Comparison of ENCODE assay signal across 21 cellular contexts in genomic region chr18:4101009-4101408, GRCh38.
"Had no signal": no experiment of that assay in that cellular context is flagged by ENCODE, and none has a peak within 500 bp of the region (broad histone marks: within the 10 kb centered on the region; RNA-seq: fewer than 3 reads in every experiment).

No MANE protein-coding gene starts in this region.

- H3K4me3 Mint-ChIP-seq: immature natural killer cell, memory B cell, mesothelial cell of epicardium, nephron, type B pancreatic cell had no signal

- DNase-seq: effector memory CD4-positive, alpha-beta T cell; gastrocnemius medialis; glutamatergic neuron; immature natural killer cell; left ventricle myocardium inferior; lower lobe of right lung; occipital lobe; pancreas; right cardiac atrium; small intestine; stimulated activated CD4-positive, alpha-beta T cell treated with anti-CD3 and anti-CD28 coated beads, Interleukin-12 subunit alpha, Interleukin-12 subunit beta, amount 100 ng/mL, for 4 hours; stimulated activated naive CD4-positive, alpha-beta T cell treated with Interleukin-2 at 50 U/mL for 16 hours; thyroid gland; uterus had no signal

- H3K4me1 Mint-ChIP-seq: immature natural killer cell, memory B cell, mesothelial cell of epicardium had no signal

- H3K36me3 ChIP-seq: esophagus muscularis mucosa, gastrocnemius medialis, left ventricle myocardium inferior, lower lobe of right lung, pancreas, thyroid gland, uterus had no signal

- H3K27me3 Mint-ChIP-seq: memory B cell, type B pancreatic cell had no signal

- H3K9me3 ChIP-seq: gastrocnemius medialis, lower lobe of right lung, pancreas, thyroid gland, uterus had no signal

- H3K4me3 ChIP-seq: esophagus muscularis mucosa, gastrocnemius medialis, left ventricle myocardium inferior, lower lobe of right lung, pancreas, thyroid gland, uterus had no signal

- H3K27ac ChIP-seq: epithelial cell of prostate, esophagus muscularis mucosa, gastrocnemius medialis, left ventricle myocardium inferior, lower lobe of right lung, pancreas, thyroid gland, uterus had no signal

- H3K27ac Mint-ChIP-seq: immature natural killer cell, memory B cell, mesothelial cell of epicardium, nephron, progenitor cell of endocrine pancreas, type B pancreatic cell had no signal

- ATAC-seq: gastrocnemius medialis, lower lobe of right lung, pancreas, right cardiac atrium had no signal

- H3K36me3 Mint-ChIP-seq: immature natural killer cell, memory B cell, mesothelial cell of epicardium, type B pancreatic cell had no signal

- H3K4me1 ChIP-seq: esophagus muscularis mucosa, gastrocnemius medialis, left ventricle myocardium inferior, lower lobe of right lung, pancreas, thyroid gland, uterus had no signal

- H3K27me3 ChIP-seq: gastrocnemius medialis, pancreas, thyroid gland, uterus had no signal
